In genomic region chr5:148280893-148281292, GRCh38 we compare ENCODE assay signal across 9 cellular contexts. TPM values are rescaled to one million over a fixed set of nuclear protein-coding genes. Genes with fewer than 3 reads are reported as not detected.
A peak's percentile ranks its signal among the peaks of the same experiment; 100 is the strongest.
DNase-seq lines count a peak whose midpoint lies in the region; ATAC-seq and TF ChIP-seq lines count a peak whose summit lies in the region.
"Not testable (repeated sequence)": the region's sequence is repeated elsewhere in the genome, so short reads cannot be mapped to it uniquely, and the experiment has no call there.
"Had no signal": no experiment of that assay in that cellular context is flagged by ENCODE, and none has a peak within 500 bp of the region (broad histone marks: within the 10 kb centered on the region; RNA-seq: fewer than 3 reads in every experiment).

No MANE protein-coding gene starts in this region.

- H3K4me3 Mint-ChIP-seq in Calu3 (ENCODE audit: low read depth, unreplicated experiment); activated CD4-positive, alpha-beta T cell treated with anti-CD3 and anti-CD28 coated beads, Interleukin-2, amount 10 ng/mL, durations not matched to agents 7 days and 5 days: not testable (repeated sequence)
- peak overlapping the region; percentile 27 for H3K4me3 Mint-ChIP-seq in endodermal cell

- ATAC-seq in GM18868 (IDR thresholded peaks at IDR 0.05; ENCODE audit: unreplicated experiment): peak; percentile 46
- ATAC-seq in left lung: not testable (repeated sequence)

- H3K4me3 ChIP-seq in HUES64 (ENCODE audit: low read length); endodermal cell (ENCODE audit: low read length); left lung: not testable (repeated sequence)

- DNase-seq in Calu3: peak; percentile 64
- peak; percentile 24 for DNase-seq in NCI-H82 (lab: John Stamatoyannopoulos, UW)
- not testable (repeated sequence) for DNase-seq in activated CD4-positive, alpha-beta T cell treated with anti-CD3 and anti-CD28 coated beads, Interleukin-2, amount 10 ng/mL, durations not matched to agents 7 days and 5 days
- DNase-seq in endodermal cell: peak; percentile 70
- peak; percentile 24 to 33 for DNase-seq in left lung
- DNase-seq in stimulated activated CD4-positive, alpha-beta T cell treated with anti-CD3 and anti-CD28 coated beads, Interleukin-15, amount 100 ng/mL, for 24 hours: peak; percentile 3

- H3K9me3 Mint-ChIP-seq in Calu3 (ENCODE audit: low read depth, unreplicated experiment): peaks cover 12% of the 10 kb centered on the region
- H3K9me3 Mint-ChIP-seq in activated CD4-positive, alpha-beta T cell treated with anti-CD3 and anti-CD28 coated beads, Interleukin-2, amount 10 ng/mL, durations not matched to agents 7 days and 5 days: not testable (repeated sequence)
- peaks cover 12% of the 10 kb centered on the region for H3K9me3 Mint-ChIP-seq in endodermal cell

- POLR2A ChIA-PET in activated CD4-positive, alpha-beta T cell treated with anti-CD3 and anti-CD28 coated beads, Interleukin-2, amount 10 ng/mL, durations not matched to agents 7 days and 5 days (lab: Charles Lee): not testable (repeated sequence)

- H3K9ac ChIP-seq in HUES64 (ENCODE audit: low read depth, low read length); endodermal cell (ENCODE audit: extremely low read depth, low read length, poor library complexity, severe bottlenecking): not testable (repeated sequence)

- not testable (repeated sequence) for H3K4me1 Mint-ChIP-seq in Calu3 (ENCODE audit: low read depth, unreplicated experiment); activated CD4-positive, alpha-beta T cell treated with anti-CD3 and anti-CD28 coated beads, Interleukin-2, amount 10 ng/mL, durations not matched to agents 7 days and 5 days
- H3K4me1 Mint-ChIP-seq in endodermal cell: peaks cover 13% of the 10 kb centered on the region

- not testable (repeated sequence) for H3K27ac Mint-ChIP-seq in Calu3 (ENCODE audit: unreplicated experiment)
- peak overlapping the region; percentile 26 for H3K27ac Mint-ChIP-seq in activated CD4-positive, alpha-beta T cell treated with anti-CD3 and anti-CD28 coated beads, Interleukin-2, amount 10 ng/mL, durations not matched to agents 7 days and 5 days
- H3K27ac Mint-ChIP-seq in endodermal cell: peak overlapping the region; percentile 70

- CTCF ChIA-PET in Calu3 (lab: Charles Lee): interaction anchor here (0.7 to 1.3 kb wide), 4 partner anchors 10 to 13 kb away, joined by 3 to 5 read pairs (median 4); partner anchors contain the start of gene SPINK13
- CTCF ChIA-PET in activated CD4-positive, alpha-beta T cell treated with anti-CD3 and anti-CD28 coated beads, Interleukin-2, amount 10 ng/mL, durations not matched to agents 7 days and 5 days (lab: Charles Lee): not testable (repeated sequence)

- not testable (repeated sequence) for H3K36me3 ChIP-seq in HUES64 (ENCODE audit: insufficient read depth, low read length); endodermal cell (ENCODE audit: control insufficient read depth, insufficient read depth, low read length); left lung

- TF ChIP-seq CTCF in Calu3 (IDR thresholded peaks at IDR 0.05; ENCODE audit: unreplicated experiment); endodermal cell (conservative IDR thresholded peaks at IDR 0.05); left lung (IDR thresholded peaks at IDR 0.05): not testable (repeated sequence)

- not testable (repeated sequence) for H3K4me1 ChIP-seq in HUES64 (ENCODE audit: insufficient read depth, low read length); endodermal cell (ENCODE audit: control insufficient read depth, insufficient read depth, low read length); left lung

- not testable (repeated sequence) for H3K9me3 ChIP-seq in HUES64 (ENCODE audit: insufficient read depth, low read depth, low read length); endodermal cell (ENCODE audit: control insufficient read depth, low read length)
- peaks cover 0 to 26% of the 10 kb centered on the region in 2 donors for H3K9me3 ChIP-seq in left lung

- H3K27me3 ChIP-seq in HUES64 (ENCODE audit: insufficient read depth, low read length); endodermal cell (ENCODE audit: control insufficient read depth, insufficient read depth, low read length, poor library complexity, severe bottlenecking); left lung: not testable (repeated sequence)

- BruUV-seq in Calu3 (replicated peaks; lab: Mats Ljungman, UMichigan): not testable (repeated sequence)

- H3K27me3 Mint-ChIP-seq in Calu3 (ENCODE audit: unreplicated experiment); activated CD4-positive, alpha-beta T cell treated with anti-CD3 and anti-CD28 coated beads, Interleukin-2, amount 10 ng/mL, durations not matched to agents 7 days and 5 days: not testable (repeated sequence)
- H3K27me3 Mint-ChIP-seq in endodermal cell (ENCODE audit: insufficient read depth): peaks cover 12% of the 10 kb centered on the region

- H3K36me3 Mint-ChIP-seq in Calu3 (ENCODE audit: insufficient read depth, unreplicated experiment); activated CD4-positive, alpha-beta T cell treated with anti-CD3 and anti-CD28 coated beads, Interleukin-2, amount 10 ng/mL, durations not matched to agents 7 days and 5 days (ENCODE audit: low read depth); endodermal cell (ENCODE audit: low read depth): not testable (repeated sequence)

- 0 out of 2 replicates have a peak overlapping the region, but pooled peaks have one; percentile 29 for H3K27ac ChIP-seq in HUES64 (ENCODE audit: low read depth, low read length)
- not testable (repeated sequence) for H3K27ac ChIP-seq in endodermal cell (ENCODE audit: low read depth, low read length); left lung

- WGBS in HUES64: 18% methylated on average over 5 of the region's 5 CpGs
- WGBS in endodermal cell (ENCODE audit: insufficient coverage in 1 of 2, insufficient read length in 1 of 2), 2 experiments: 14 to 35% methylated on average over 1 to 5 of the region's 5 CpGs

- intact Hi-C loops in Calu3 (cut with micrococcal nuclease; ENCODE audit: unreplicated experiment); left lung (cut with DNase I): not testable (repeated sequence)

RNA-seq across cellular contexts. Expression of gene SPINK13, which starts 12.3 kb away (rescaled TPM):
- total RNA-seq in Calu3 (2022) (not detected in 2 replicates), endodermal cell (not detected), left lung (not detected)
- not detected for polyA plus RNA-seq in HUES64 (2013, experiment 1 of 2)
- polyA plus RNA-seq in HUES64 (2013, experiment 2 of 2): not detected
- total RNA-seq in activated CD4-positive, alpha-beta T cell treated with anti-CD3 and anti-CD28 coated beads, Interleukin-2, amount 10 ng/mL, durations not matched to agents 7 days and 5 days: not detected
- polyA plus RNA-seq in endodermal cell (2013, experiment 1 of 2): not detected
- polyA plus RNA-seq in endodermal cell (2013, experiment 2 of 2): not detected

RNA-seq across cellular contexts. Expression of gene SPINK7, which starts 31.3 kb away (rescaled TPM):
- not detected in 2 replicates for total RNA-seq in Calu3 (2022)
- polyA plus RNA-seq in HUES64 (2013, experiment 1 of 2): not detected
- polyA plus RNA-seq in HUES64 (2013, experiment 2 of 2): not detected
- not detected for total RNA-seq in activated CD4-positive, alpha-beta T cell treated with anti-CD3 and anti-CD28 coated beads, Interleukin-2, amount 10 ng/mL, durations not matched to agents 7 days and 5 days
- total RNA-seq in endodermal cell: not detected
- polyA plus RNA-seq in endodermal cell (2013, experiment 1 of 2): not detected
- not detected for polyA plus RNA-seq in endodermal cell (2013, experiment 2 of 2)
- total RNA-seq in left lung: not detected
- polyA plus RNA-seq: A549 had no signal

RNA-seq across cellular contexts. Expression of gene MARCOL, which starts 42.6 kb away (rescaled TPM):
- not detected in 2 replicates for total RNA-seq in Calu3 (2022)
- polyA plus RNA-seq in HUES64 (2013, experiment 1 of 2): not detected
- polyA plus RNA-seq in HUES64 (2013, experiment 2 of 2): not detected
- total RNA-seq in activated CD4-positive, alpha-beta T cell treated with anti-CD3 and anti-CD28 coated beads, Interleukin-2, amount 10 ng/mL, durations not matched to agents 7 days and 5 days: not detected
- not detected for total RNA-seq in endodermal cell
- polyA plus RNA-seq in endodermal cell (2013, experiment 1 of 2): not detected
- not detected for polyA plus RNA-seq in endodermal cell (2013, experiment 2 of 2)
- not detected for total RNA-seq in left lung

RNA-seq across cellular contexts. Expression of gene SPINK9, which starts 54.5 kb away (rescaled TPM):
- total RNA-seq in Calu3 (2022) (not detected in 2 replicates), endodermal cell (not detected), left lung (not detected)
- polyA plus RNA-seq in HUES64 (2013, experiment 1 of 2): not detected
- polyA plus RNA-seq in HUES64 (2013, experiment 2 of 2): not detected
- not detected for total RNA-seq in activated CD4-positive, alpha-beta T cell treated with anti-CD3 and anti-CD28 coated beads, Interleukin-2, amount 10 ng/mL, durations not matched to agents 7 days and 5 days
- not detected for polyA plus RNA-seq in endodermal cell (2013, experiment 1 of 2)
- not detected for polyA plus RNA-seq in endodermal cell (2013, experiment 2 of 2)
- polyA plus RNA-seq: A549 had no signal
